In genomic region chr15:43511012-43511885, GRCh38 we compare ENCODE assay signal across 8 cellular contexts. TPM values are rescaled to one million over a fixed set of nuclear protein-coding genes. Genes with fewer than 3 reads are reported as not detected.
DNase-seq lines count a peak whose midpoint lies in the region; ATAC-seq and TF ChIP-seq lines count a peak whose summit lies in the region.

No MANE protein-coding gene starts in this region.

- TF ChIP-seq CTCF in vagina (IDR thresholded peaks at IDR 0.05), result no peak

- ATAC-seq in HG03064 (IDR thresholded peaks at IDR 0.05; ENCODE audit: low read depth, unreplicated experiment), result peak; percentile 1
- ATAC-seq in HG02938 (IDR thresholded peaks at IDR 0.05; ENCODE audit: unreplicated experiment), result no peak

- H3K9ac ChIP-seq in muscle layer of colon (ENCODE audit: low read length), result no peak overlapping the region

- no peaks in the 10 kb centered on the region for H3K9me3 ChIP-seq in muscle layer of colon (ENCODE audit: low read length)
- no peaks in the 10 kb centered on the region for H3K9me3 ChIP-seq in vagina

- H3K27me3 ChIP-seq in muscle layer of colon (ENCODE audit: control insufficient read depth in 1 of 2, insufficient read depth in 2 of 2, low read length in 2 of 2) (no peaks in the 10 kb centered on the region), vagina (no peaks in the 10 kb centered on the region)

- intact Hi-C loops in vagina (cut with DNase I), result no loop called here

- peak; percentile 50 for DNase-seq in Daoy (ENCODE audit: low read depth)
- DNase-seq in SHP77 treated with DMSO at 0.1 percent for 48 hours (lab: John Stamatoyannopoulos, UW), result peak; percentile 62
- DNase-seq in vagina (ENCODE audit: extremely low spot score in 2 of 2), result no peak
- DNase-seq in GOT3 (lab: John Stamatoyannopoulos, UW), result no peak

- H3K36me3 ChIP-seq in muscle layer of colon (ENCODE audit: insufficient read depth, low read length), result no peaks in the 10 kb centered on the region
- no peaks in the 10 kb centered on the region for H3K36me3 ChIP-seq in vagina

- H3K27ac ChIP-seq in cingulate gyrus (ENCODE audit: low read depth, low read length) (peak overlapping the region; percentile 96), muscle layer of colon (ENCODE audit: low read depth, low read length) (no peak overlapping the region), vagina (peak overlapping the region; percentile 88)

- H3K4me3 ChIP-seq in muscle layer of colon (ENCODE audit: low read depth in 1 of 2, low read length in 2 of 2), result peak overlapping the region; percentile 23 to 90
- H3K4me3 ChIP-seq in vagina, result peak overlapping the region; percentile 56 to 67

- H3K4me1 ChIP-seq in muscle layer of colon (ENCODE audit: insufficient read depth, low read length), result peaks cover 50% of the 10 kb centered on the region
- H3K4me1 ChIP-seq in vagina, result peaks cover 36% of the 10 kb centered on the region

- TF ChIP-seq POLR2A in vagina (IDR thresholded peaks at IDR 0.05), result no peak

RNA-seq across cellular contexts. Expression of gene MAP1A, which starts 6.2 kb away (rescaled TPM):
- total RNA-seq in Daoy (2014; rRNA removed; shearing (Covaris generic)), result 2.7 and 3.2 TPM in 2 replicates
- total RNA-seq in vagina, result 16.9 TPM

RNA-seq across cellular contexts. Expression of gene TP53BP1, which starts 18.3 kb away (rescaled TPM):
- 30.6 TPM in 2 replicates for total RNA-seq in Daoy (2014; rRNA removed; shearing (Covaris generic))
- 44.9 TPM for total RNA-seq in vagina

Comparison
In these comparisons a context has a peak if more than half of its experiments do, and no peak if none do; other contexts are left out.
1. DNase-seq: peak in Daoy (single experiment) and SHP77 treated with DMSO at 0.1 percent for 48 hours (single experiment); none in vagina (0 of 2) and GOT3 (single experiment).